In the genomic region with DNA sequence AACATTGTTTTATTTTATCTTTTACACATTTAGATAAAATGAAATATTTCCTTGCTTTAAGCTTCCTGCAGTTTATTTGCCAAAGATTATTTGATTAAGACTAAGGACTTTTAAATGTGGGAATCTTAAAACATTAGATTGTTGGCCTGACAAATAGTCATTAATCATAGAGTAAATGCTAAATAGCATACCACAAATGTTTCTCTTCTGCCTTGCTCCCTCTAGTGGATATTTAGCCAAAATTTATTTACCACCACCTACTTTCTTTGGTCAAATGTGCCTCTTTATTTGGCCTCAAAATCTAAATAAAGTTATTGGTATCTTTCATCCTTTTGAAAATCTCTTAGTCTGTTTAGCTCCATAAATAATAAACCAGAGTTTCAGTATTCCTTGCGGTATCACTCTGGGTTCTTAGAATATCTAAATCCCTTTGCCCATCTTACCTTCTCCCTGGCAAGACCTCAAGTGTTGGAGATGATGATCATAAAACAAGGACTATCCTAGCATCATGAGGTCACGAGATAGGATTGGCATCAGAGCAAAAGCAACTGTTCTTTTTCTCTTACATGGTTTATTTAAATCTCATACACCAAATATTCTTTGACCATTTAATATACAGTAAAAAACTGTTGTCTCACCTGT, we compare ENCODE assay signal across 8 cellular contexts.
A peak's percentile ranks its signal among the peaks of the same experiment; 100 is the strongest.
DNase-seq lines count a peak whose midpoint lies in the region; ATAC-seq and TF ChIP-seq lines count a peak whose summit lies in the region.

No MANE protein-coding gene starts in this region.

- H3K36me3 ChIP-seq in heart right ventricle (peaks cover 0 to 71% (median 10%) of the 10 kb centered on the region in 9 donors), thyroid gland (no peaks in the 10 kb centered on the region)

- H3K4me3 ChIP-seq in LNCaP clone FGC (ENCODE audit: low read depth, low read length) = no peak overlapping the region
- H3K4me3 ChIP-seq in heart right ventricle = no peak overlapping the region
- H3K4me3 ChIP-seq in thyroid gland (replicated peaks in 1 of 3) = no peak overlapping the region

- intact Hi-C loops in heart right ventricle (cut with DNase I) = loop anchor here in 5 of 10 donors (5.0 to 10.0 kb wide), 8 partner anchors 94 to 1034 kb away; no protein-coding TSS in a partner anchor
- intact Hi-C loops in thyroid gland (cut with DNase I) = no loop called here

- 65 to 68% methylated on average over 2 of the region's 2 CpGs for WGBS in heart right ventricle, 2 donors
- WGBS in thyroid gland, 2 donors = 82 to 83% methylated on average over 2 of the region's 2 CpGs

- DNase-seq in A172 (ENCODE audit: low spot score) (peak; percentile 43), LNCaP clone FGC (ENCODE audit: low read depth) (no peak), SW480 (ENCODE audit: low spot score) (peak; percentile 49), heart right ventricle (no peak), thyroid gland (no peak)

- H3K9me3 ChIP-seq in heart right ventricle (no peaks in the 10 kb centered on the region), thyroid gland (no peaks in the 10 kb centered on the region)

- ATAC-seq in heart right ventricle (peak in 4 of 8 donors; percentile 34 to 54 (median 45)), GM19328 (IDR thresholded peaks at IDR 0.05; ENCODE audit: unreplicated experiment) (no peak), GM21717 (IDR thresholded peaks at IDR 0.05; ENCODE audit: unreplicated experiment) (no peak)

- H3K27ac ChIP-seq in heart right ventricle (no peak overlapping the region), thyroid gland (no peak overlapping the region)

- no peaks in the 10 kb centered on the region for H3K27me3 ChIP-seq in heart right ventricle
- no peaks in the 10 kb centered on the region for H3K27me3 ChIP-seq in thyroid gland

- peak; percentile 49; the same call in 2 of the 3 replicates for TF ChIP-seq CTCF in GM12872 (IDR thresholded peaks at IDR 0.05; ENCODE audit: insufficient read depth, low read depth, low read length)
- peak; percentile 63 for TF ChIP-seq CTCF in LNCaP clone FGC (IDR thresholded peaks at IDR 0.05; ENCODE audit: control insufficient read depth, extremely low read depth, insufficient read depth)
- peak; percentile 23 to 85 (median 70) for TF ChIP-seq CTCF in heart right ventricle (IDR thresholded peaks at IDR 0.05)
- peak in 5 of 6 experiments; percentile 24 to 59 (median 55) for TF ChIP-seq CTCF in thyroid gland (IDR thresholded peaks at IDR 0.05)

- no peak for TF ChIP-seq POLR2A in thyroid gland (IDR thresholded peaks at IDR 0.05)

- H3K4me1 ChIP-seq in heart right ventricle (peaks cover 0 to 8% (median 0%) of the 10 kb centered on the region in 9 donors), thyroid gland (no peaks in the 10 kb centered on the region)

Comparison
In these comparisons a context has a peak if more than half of its experiments do, and no peak if none do; other contexts are left out.
1. DNase-seq: peak in A172 (single experiment) and SW480 (single experiment); none in LNCaP clone FGC (single experiment), heart right ventricle (0 of 2) and thyroid gland (0 of 2).
2. Peak in every context shown above with its lines, with median percentiles within 50 percentile points of each other: CTCF ChIP-seq.